15 cellular contexts compared by ENCODE assay signal in the genomic region with DNA sequence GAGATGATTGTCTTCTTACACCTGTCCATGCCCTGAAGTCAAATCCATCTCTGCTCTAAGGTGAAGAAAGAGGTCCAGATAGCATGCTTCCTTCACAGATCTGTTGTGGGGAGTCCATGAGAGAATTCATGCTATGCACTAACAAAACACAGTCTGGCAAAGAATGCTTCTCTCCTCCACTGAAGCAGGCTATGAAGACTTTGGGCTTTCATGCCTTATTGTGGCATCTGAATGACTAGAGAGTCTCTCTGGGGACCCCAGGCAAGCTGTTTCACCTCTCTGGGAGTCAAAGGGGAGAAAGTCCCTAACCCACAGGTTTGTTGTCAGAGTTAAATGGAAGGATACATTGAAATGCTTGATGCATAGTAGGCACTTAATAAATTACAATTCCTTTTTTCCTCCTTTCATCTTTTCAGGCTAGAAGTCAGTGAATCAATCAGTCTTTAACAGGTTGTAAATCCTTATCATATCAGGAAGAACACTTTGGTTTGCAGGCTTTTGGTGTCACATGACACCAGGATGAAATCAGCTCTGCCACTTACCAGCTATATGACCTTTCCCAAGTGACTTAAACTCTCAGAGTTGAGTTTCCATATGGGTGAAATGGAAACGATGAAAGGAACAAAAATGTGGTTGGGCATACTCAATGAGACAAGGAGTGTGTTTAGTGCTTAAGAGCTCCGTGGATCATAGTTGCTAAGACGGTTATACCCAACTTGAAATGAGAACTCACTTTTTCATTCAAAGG.
DNase-seq lines count a peak whose midpoint lies in the region; ATAC-seq and TF ChIP-seq lines count a peak whose summit lies in the region.
"Had no signal": no experiment of that assay in that cellular context is flagged by ENCODE, and none has a peak within 500 bp of the region (broad histone marks: within the 10 kb centered on the region; RNA-seq: fewer than 3 reads in every experiment).

No MANE protein-coding gene starts in this region.

- H3K18ac ChIP-seq in mesendoderm (ENCODE audit: low read length), result peak overlapping the region; percentile 54

- H3K79me2 ChIP-seq in mesendoderm (ENCODE audit: control insufficient read depth, insufficient read depth, low read length), result no peaks in the 10 kb centered on the region

- H3K4me1 ChIP-seq in HUES6 (ENCODE audit: control insufficient read depth, insufficient read depth, low read length) (peaks cover 55% of the 10 kb centered on the region), mesendoderm (ENCODE audit: control insufficient read depth, low read depth, low read length) (peaks cover 23% of the 10 kb centered on the region), gastrocnemius medialis (no peaks in the 10 kb centered on the region)
- H3K4me1 ChIP-seq: A549 had no signal

- no peak overlapping the region for H4K8ac ChIP-seq in mesendoderm (ENCODE audit: low read depth, low read length)

- no peak overlapping the region for H2AK5ac ChIP-seq in mesendoderm (ENCODE audit: low read length)

- H3K79me1 ChIP-seq in mesendoderm (ENCODE audit: low read length), result no peaks in the 10 kb centered on the region

- H2BK120ac ChIP-seq in mesendoderm (ENCODE audit: low read depth, low read length), result peak overlapping the region; percentile 19

- no peak overlapping the region for H2BK15ac ChIP-seq in mesendoderm (replicated peaks; ENCODE audit: low read depth)

- peak overlapping the region; percentile 36 for H2BK5ac ChIP-seq in mesendoderm (ENCODE audit: low read length)

- H3K56ac ChIP-seq in mesendoderm (ENCODE audit: low read length), result peak overlapping the region; percentile 11

- no peak for TF ChIP-seq CTCF in gastrocnemius medialis (IDR thresholded peaks at IDR 0.05 in 4 of 5, conservative IDR thresholded peaks at IDR 0.05 in 1 of 5)

- H3K9me3 ChIP-seq in HUES6 (ENCODE audit: control insufficient read depth, insufficient read depth, low read depth, low read length), result no peaks in the 10 kb centered on the region
- no peaks in the 10 kb centered on the region for H3K9me3 ChIP-seq in SK-N-MC (ENCODE audit: low read depth, low read length)
- no peaks in the 10 kb centered on the region for H3K9me3 ChIP-seq in gastrocnemius medialis
- H3K9me3 ChIP-seq: A549 had no signal

- no peak overlapping the region for H3K4me3 ChIP-seq in HUES6 (ENCODE audit: low read depth, low read length)
- H3K4me3 ChIP-seq in SK-N-MC, result no peak overlapping the region
- no peak overlapping the region for H3K4me3 ChIP-seq in mesendoderm (ENCODE audit: low read length)
- H3K4me3 ChIP-seq in gastrocnemius medialis, result no peak overlapping the region
- H3K4me3 ChIP-seq: A549 had no signal

- peak overlapping the region; percentile 43 for H3K4ac ChIP-seq in mesendoderm (ENCODE audit: low read depth, low read length)

- H3K36me3 ChIP-seq in HUES6 (ENCODE audit: control insufficient read depth, insufficient read depth, low read length), result no peaks in the 10 kb centered on the region
- H3K36me3 ChIP-seq in SK-N-MC (ENCODE audit: insufficient read depth, low read length), result no peaks in the 10 kb centered on the region
- H3K36me3 ChIP-seq in mesendoderm (ENCODE audit: control insufficient read depth, insufficient read depth, low read length), result no peaks in the 10 kb centered on the region
- no peaks in the 10 kb centered on the region for H3K36me3 ChIP-seq in gastrocnemius medialis

- no peak for ATAC-seq in gastrocnemius medialis
- ATAC-seq: A549 had no signal

- H3K23ac ChIP-seq in mesendoderm (ENCODE audit: low read length), result no peak overlapping the region

- WGBS in mesendoderm (ENCODE audit: extremely low coverage, insufficient coverage, low lambda C conversion rate), result no CpG with 5 or more reads among the region's 3 CpGs

- DNase-seq in G401 (ENCODE audit: low spot score) (peak; percentile 24), SK-N-MC (ENCODE audit: low read depth, low spot score) (no peak), mesendoderm (peak; percentile 65), kidney tubule cell (ENCODE audit: low spot score) (no peak), gastrocnemius medialis (no peak), cerebellar nuclear complex (lab: John Stamatoyannopoulos, UW) (no peak)
- DNase-seq: DMS79 treated with DMSO at 0.1 percent for 48 hours, GOT3, HFFc6, NCI-H1105 treated with DMSO at 0.1 percent for 48 hours, NCI-H1930, NCI-H774, RPMI8226 had no signal

- intact Hi-C loops in gastrocnemius medialis (cut with DNase I; ENCODE audit: low total_unique reads), result no loop called here

- H3K27ac ChIP-seq in HUES6 (ENCODE audit: low read depth, low read length) (peak overlapping the region; percentile 67; the same call in 1 of the 2 replicates), SK-N-MC (peak overlapping the region; percentile 81; the same call in 1 of the 2 replicates), mesendoderm (ENCODE audit: low read depth, low read length) (peak overlapping the region; percentile 66), gastrocnemius medialis (no peak overlapping the region)
- H3K27ac ChIP-seq: A549 had no signal

- H3K9ac ChIP-seq in HUES6 (ENCODE audit: low read length), result peak overlapping the region; percentile 48
- H3K9ac ChIP-seq in SK-N-MC (ENCODE audit: insufficient read length), result no peak overlapping the region
- H3K9ac ChIP-seq in mesendoderm (ENCODE audit: low read length), result no peak overlapping the region

- H3K27me3 ChIP-seq in HUES6 (ENCODE audit: control insufficient read depth, insufficient read depth, low read length) (no peaks in the 10 kb centered on the region), mesendoderm (ENCODE audit: insufficient read depth, low read length, poor library complexity) (no peaks in the 10 kb centered on the region), gastrocnemius medialis (no peaks in the 10 kb centered on the region)

- no peak for TF ChIP-seq POLR2A in gastrocnemius medialis (IDR thresholded peaks at IDR 0.05)

- no peak overlapping the region for H3K4me2 ChIP-seq in mesendoderm (ENCODE audit: low read length)
- H3K4me2 ChIP-seq: A549 had no signal

- in situ Hi-C loops in G401 (cut with HindIII; ENCODE audit: low sequenced_read_pairs), result no loop called here
- in situ Hi-C loops in gastrocnemius medialis (cut with MboI; ENCODE audit: low sequenced_read_pairs in 4 of 4), result no loop called here

- no peak overlapping the region for H4K5ac ChIP-seq in mesendoderm (ENCODE audit: low read length)

Comparison
In these comparisons a context has a peak if more than half of its experiments do, and no peak if none do; other contexts are left out.
1. DNase-seq: peak in G401 (single experiment) and mesendoderm (single experiment); none in SK-N-MC (single experiment), kidney tubule cell (single experiment), gastrocnemius medialis (0 of 2) and cerebellar nuclear complex (0 of 2).
2. H3K27ac ChIP-seq: peak in HUES6 (single experiment), SK-N-MC (single experiment) and mesendoderm (single experiment); none in gastrocnemius medialis (0 of 4).